Comparison of ENCODE assay signal across 29 cellular contexts in genomic region chr14:57610631-57611030, GRCh38.
"Had no signal": no experiment of that assay in that cellular context is flagged by ENCODE, and none has a peak within 500 bp of the region (broad histone marks: within the 10 kb centered on the region; RNA-seq: fewer than 3 reads in every experiment).

No MANE protein-coding gene starts in this region.

- H3K36me3 ChIP-seq: esophagus muscularis mucosa, gastroesophageal sphincter, heart left ventricle, left lung, neural progenitor cell, prostate gland, right atrium auricular region, suprapubic skin, transverse colon, upper lobe of right lung, vagina had no signal

- H3K4me3 ChIP-seq: esophagus muscularis mucosa, gastroesophageal sphincter, heart left ventricle, left lung, neural progenitor cell, prostate gland, right atrium auricular region, smooth muscle cell, suprapubic skin, transverse colon, upper lobe of right lung, vagina had no signal

- H3K9me3 ChIP-seq: esophagus muscularis mucosa, gastroesophageal sphincter, heart left ventricle, left lung, prostate gland, right atrium auricular region, transverse colon, upper lobe of right lung, vagina had no signal

- H3K27me3 ChIP-seq: esophagus muscularis mucosa, foreskin keratinocyte, gastroesophageal sphincter, left lung, neural progenitor cell, right atrium auricular region, suprapubic skin, transverse colon, upper lobe of right lung, vagina had no signal

- ATAC-seq: foreskin keratinocyte; gastroesophageal sphincter; heart left ventricle; left cardiac atrium; left lung; naive thymus-derived CD4-positive, alpha-beta T cell; sciatic nerve; stimulated activated naive CD8-positive, alpha-beta T cell treated with anti-CD3 and anti-CD28 coated beads, Interleukin-15, amount 100 ng/mL, for 72 hours; upper lobe of right lung had no signal

- H3K27ac ChIP-seq: esophagus muscularis mucosa, foreskin keratinocyte, gastroesophageal sphincter, heart left ventricle, left lung, neural progenitor cell, parathyroid adenoma, prostate gland, right atrium auricular region, suprapubic skin, transverse colon, upper lobe of right lung, vagina had no signal

- H2AFZ ChIP-seq: neural progenitor cell, parathyroid adenoma had no signal

- H3K4me2 ChIP-seq: neural progenitor cell, smooth muscle cell had no signal

- H3K79me2 ChIP-seq: parathyroid adenoma had no signal

- DNase-seq: dermis blood vessel endothelial cell; effector memory CD4-positive, alpha-beta T cell; foreskin keratinocyte; heart left ventricle; hippocampal formation; left cardiac atrium; left lung; mammary epithelial cell; mesendoderm; midbrain; naive thymus-derived CD4-positive, alpha-beta T cell; stimulated activated CD4-positive, alpha-beta T cell treated with anti-CD3 and anti-CD28 coated beads, Interleukin-12 subunit alpha, Interleukin-12 subunit beta, amount 100 ng/mL, for 4 hours; stimulated activated CD4-positive, alpha-beta T cell treated with anti-CD3 and anti-CD28 coated beads, Interleukin-1b, Interleukin-23, amount 100 ng/mL, for 48 hours; stimulated activated CD4-positive, alpha-beta T cell treated with anti-CD3 and anti-CD28 coated beads, Interleukin-4, amount 100 ng/mL, for 1 hour; stimulated activated CD8-positive, alpha-beta memory T cell treated with anti-CD3 and anti-CD28 coated beads, Interleukin-4, amount 100 ng/mL, for 48 hours; stimulated activated naive CD4-positive, alpha-beta T cell; stimulated activated naive CD8-positive, alpha-beta T cell treated with anti-CD3 and anti-CD28 coated beads, Interleukin-15, amount 100 ng/mL, for 72 hours; transverse colon; upper lobe of right lung had no signal

- H3K4me1 ChIP-seq: esophagus muscularis mucosa, foreskin keratinocyte, gastroesophageal sphincter, heart left ventricle, left lung, neural progenitor cell, parathyroid adenoma, prostate gland, right atrium auricular region, suprapubic skin, transverse colon, upper lobe of right lung, vagina had no signal
